Comparison of ENCODE assay signal across 1 cellular context in the genomic region with DNA sequence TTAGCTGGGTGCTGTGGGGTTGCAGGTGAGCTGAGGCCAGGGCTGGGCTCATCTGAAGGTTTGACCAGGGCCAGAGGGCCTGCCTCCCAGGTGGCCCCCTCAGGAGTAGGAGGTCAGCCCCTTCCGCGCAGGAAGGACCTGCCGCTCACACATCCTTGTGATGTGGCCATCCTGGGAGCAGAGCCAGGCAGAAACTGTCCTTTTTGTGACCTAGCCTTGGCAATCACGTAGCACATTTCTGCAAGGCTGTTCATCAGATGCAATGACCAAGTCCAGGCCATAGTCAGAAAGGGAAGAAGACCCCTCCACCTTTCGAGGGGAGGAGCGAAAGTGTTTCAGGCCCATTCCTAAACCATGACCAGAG.
TF ChIP-seq lines count a peak whose summit lies in the region.

No MANE protein-coding gene starts in this region.

TF ChIP-seq in GM23338, 12 proteins besides CTCF, POLR2A, EP300 and RAD21 (continued from another document):
- TF ChIP-seq, protein P1, sequence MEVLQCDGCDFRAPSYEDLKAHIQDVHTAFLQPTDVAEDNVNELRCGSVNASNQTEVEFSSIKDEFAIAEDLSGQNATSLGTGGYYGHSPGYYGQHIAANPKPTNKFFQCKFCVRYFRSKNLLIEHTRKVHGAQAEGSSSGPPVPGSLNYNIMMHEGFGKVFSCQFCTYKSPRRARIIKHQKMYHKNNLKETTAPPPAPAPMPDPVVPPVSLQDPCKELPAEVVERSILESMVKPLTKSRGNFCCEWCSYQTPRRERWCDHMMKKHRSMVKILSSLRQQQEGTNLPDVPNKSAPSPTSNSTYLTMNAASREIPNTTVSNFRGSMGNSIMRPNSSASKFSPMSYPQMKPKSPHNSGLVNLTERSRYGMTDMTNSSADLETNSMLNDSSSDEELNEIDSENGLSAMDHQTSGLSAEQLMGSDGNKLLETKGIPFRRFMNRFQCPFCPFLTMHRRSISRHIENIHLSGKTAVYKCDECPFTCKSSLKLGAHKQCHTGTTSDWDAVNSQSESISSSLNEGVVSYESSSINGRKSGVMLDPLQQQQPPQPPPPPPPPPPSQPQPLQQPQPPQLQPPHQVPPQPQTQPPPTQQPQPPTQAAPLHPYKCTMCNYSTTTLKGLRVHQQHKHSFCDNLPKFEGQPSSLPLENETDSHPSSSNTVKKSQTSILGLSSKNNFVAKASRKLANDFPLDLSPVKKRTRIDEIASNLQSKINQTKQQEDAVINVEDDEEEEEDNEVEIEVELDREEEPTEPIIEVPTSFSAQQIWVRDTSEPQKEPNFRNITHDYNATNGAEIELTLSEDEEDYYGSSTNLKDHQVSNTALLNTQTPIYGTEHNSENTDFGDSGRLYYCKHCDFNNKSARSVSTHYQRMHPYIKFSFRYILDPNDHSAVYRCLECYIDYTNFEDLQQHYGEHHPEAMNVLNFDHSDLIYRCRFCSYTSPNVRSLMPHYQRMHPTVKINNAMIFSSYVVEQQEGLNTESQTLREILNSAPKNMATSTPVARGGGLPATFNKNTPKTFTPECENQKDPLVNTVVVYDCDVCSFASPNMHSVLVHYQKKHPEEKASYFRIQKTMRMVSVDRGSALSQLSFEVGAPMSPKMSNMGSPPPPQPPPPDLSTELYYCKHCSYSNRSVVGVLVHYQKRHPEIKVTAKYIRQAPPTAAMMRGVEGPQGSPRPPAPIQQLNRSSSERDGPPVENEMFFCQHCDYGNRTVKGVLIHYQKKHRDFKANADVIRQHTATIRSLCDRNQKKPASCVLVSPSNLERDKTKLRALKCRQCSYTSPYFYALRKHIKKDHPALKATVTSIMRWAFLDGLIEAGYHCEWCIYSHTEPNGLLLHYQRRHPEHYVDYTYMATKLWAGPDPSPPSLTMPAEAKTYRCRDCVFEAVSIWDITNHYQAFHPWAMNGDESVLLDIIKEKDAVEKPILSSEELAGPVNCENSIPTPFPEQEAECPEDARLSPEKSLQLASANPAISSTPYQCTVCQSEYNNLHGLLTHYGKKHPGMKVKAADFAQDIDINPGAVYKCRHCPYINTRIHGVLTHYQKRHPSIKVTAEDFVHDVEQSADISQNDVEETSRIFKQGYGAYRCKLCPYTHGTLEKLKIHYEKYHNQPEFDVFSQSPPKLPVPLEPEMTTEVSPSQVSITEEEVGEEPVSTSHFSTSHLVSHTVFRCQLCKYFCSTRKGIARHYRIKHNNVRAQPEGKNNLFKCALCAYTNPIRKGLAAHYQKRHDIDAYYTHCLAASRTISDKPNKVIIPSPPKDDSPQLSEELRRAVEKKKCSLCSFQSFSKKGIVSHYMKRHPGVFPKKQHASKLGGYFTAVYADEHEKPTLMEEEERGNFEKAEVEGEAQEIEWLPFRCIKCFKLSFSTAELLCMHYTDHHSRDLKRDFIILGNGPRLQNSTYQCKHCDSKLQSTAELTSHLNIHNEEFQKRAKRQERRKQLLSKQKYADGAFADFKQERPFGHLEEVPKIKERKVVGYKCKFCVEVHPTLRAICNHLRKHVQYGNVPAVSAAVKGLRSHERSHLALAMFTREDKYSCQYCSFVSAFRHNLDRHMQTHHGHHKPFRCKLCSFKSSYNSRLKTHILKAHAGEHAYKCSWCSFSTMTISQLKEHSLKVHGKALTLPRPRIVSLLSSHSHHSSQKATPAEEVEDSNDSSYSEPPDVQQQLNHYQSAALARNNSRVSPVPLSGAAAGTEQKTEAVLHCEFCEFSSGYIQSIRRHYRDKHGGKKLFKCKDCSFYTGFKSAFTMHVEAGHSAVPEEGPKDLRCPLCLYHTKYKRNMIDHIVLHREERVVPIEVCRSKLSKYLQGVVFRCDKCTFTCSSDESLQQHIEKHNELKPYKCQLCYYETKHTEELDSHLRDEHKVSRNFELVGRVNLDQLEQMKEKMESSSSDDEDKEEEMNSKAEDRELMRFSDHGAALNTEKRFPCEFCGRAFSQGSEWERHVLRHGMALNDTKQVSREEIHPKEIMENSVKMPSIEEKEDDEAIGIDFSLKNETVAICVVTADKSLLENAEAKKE (CRISPR knock-in tag; IDR thresholded peaks at IDR 0.05) = no peak
- TF ChIP-seq NANOG (IDR thresholded peaks at IDR 0.05; ENCODE audit: borderline replicate concordance) (no peak), JUNB (IDR thresholded peaks at IDR 0.05; ENCODE audit: unreplicated experiment) (no peak), STAT1 (IDR thresholded peaks at IDR 0.05; ENCODE audit: unreplicated experiment) (no peak), ZNF114 (CRISPR knock-in tag; IDR thresholded peaks at IDR 0.05) (no peak), CREB1 (CRISPR knock-in tag; IDR thresholded peaks at IDR 0.05; ENCODE audit: low read depth) (no peak)
- TF ChIP-seq, protein P2, sequence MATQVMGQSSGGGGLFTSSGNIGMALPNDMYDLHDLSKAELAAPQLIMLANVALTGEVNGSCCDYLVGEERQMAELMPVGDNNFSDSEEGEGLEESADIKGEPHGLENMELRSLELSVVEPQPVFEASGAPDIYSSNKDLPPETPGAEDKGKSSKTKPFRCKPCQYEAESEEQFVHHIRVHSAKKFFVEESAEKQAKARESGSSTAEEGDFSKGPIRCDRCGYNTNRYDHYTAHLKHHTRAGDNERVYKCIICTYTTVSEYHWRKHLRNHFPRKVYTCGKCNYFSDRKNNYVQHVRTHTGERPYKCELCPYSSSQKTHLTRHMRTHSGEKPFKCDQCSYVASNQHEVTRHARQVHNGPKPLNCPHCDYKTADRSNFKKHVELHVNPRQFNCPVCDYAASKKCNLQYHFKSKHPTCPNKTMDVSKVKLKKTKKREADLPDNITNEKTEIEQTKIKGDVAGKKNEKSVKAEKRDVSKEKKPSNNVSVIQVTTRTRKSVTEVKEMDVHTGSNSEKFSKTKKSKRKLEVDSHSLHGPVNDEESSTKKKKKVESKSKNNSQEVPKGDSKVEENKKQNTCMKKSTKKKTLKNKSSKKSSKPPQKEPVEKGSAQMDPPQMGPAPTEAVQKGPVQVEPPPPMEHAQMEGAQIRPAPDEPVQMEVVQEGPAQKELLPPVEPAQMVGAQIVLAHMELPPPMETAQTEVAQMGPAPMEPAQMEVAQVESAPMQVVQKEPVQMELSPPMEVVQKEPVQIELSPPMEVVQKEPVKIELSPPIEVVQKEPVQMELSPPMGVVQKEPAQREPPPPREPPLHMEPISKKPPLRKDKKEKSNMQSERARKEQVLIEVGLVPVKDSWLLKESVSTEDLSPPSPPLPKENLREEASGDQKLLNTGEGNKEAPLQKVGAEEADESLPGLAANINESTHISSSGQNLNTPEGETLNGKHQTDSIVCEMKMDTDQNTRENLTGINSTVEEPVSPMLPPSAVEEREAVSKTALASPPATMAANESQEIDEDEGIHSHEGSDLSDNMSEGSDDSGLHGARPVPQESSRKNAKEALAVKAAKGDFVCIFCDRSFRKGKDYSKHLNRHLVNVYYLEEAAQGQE (IDR thresholded peaks at IDR 0.05; ENCODE audit: unreplicated experiment) = no peak
